Comparison of ENCODE assay signal across 1 cellular context in genomic region chr13:45370922-45371406, GRCh38.
TF ChIP-seq lines count a peak whose summit lies in the region.

No MANE protein-coding gene starts in this region.

TF ChIP-seq in K562, 482 proteins besides CTCF, POLR2A, EP300 and RAD21 (continued from another document):
- TF ChIP-seq VEZF1 (CRISPR knock-in tag; IDR thresholded peaks at IDR 0.05) (peak; percentile 20; the same call in 1 of the 2 replicates), U2AF2 (optimal IDR thresholded peaks at IDR 0.05; ENCODE audit: low read depth, low read length) (no peak), KHSRP (IDR thresholded peaks at IDR 0.05) (no peak), ZNF668 (CRISPR knock-in tag; IDR thresholded peaks at IDR 0.05) (no peak), MCM5 (IDR thresholded peaks at IDR 0.05; ENCODE audit: low read depth) (no peak), ZNF583 (CRISPR knock-in tag; IDR thresholded peaks at IDR 0.05) (no peak), HCFC1 (IDR thresholded peaks at IDR 0.05; ENCODE audit: low read depth, low read length) (no peak), KAT2B (IDR thresholded peaks at IDR 0.05; ENCODE audit: low read depth, low read length) (no peak), ZNF655 (CRISPR knock-in tag; IDR thresholded peaks at IDR 0.05) (no peak), FOS (IDR thresholded peaks at IDR 0.05; ENCODE audit: extremely low read depth, insufficient read length) (no peak), SFPQ (IDR thresholded peaks at IDR 0.05; ENCODE audit: low read depth, low read length) (no peak), ZNF511 (CRISPR knock-in tag; IDR thresholded peaks at IDR 0.05) (no peak), ZNF23 (CRISPR knock-in tag; IDR thresholded peaks at IDR 0.05) (no peak), ZBTB5 (IDR thresholded peaks at IDR 0.05) (no peak), BRF1 (IDR thresholded peaks at IDR 0.05; ENCODE audit: borderline replicate concordance, extremely low read depth, insufficient read length) (no peak), ATF7 (IDR thresholded peaks at IDR 0.05) (no peak), THRA (IDR thresholded peaks at IDR 0.05) (no peak), E4F1 (CRISPR knock-in tag; IDR thresholded peaks at IDR 0.05; ENCODE audit: borderline replicate concordance) (no peak), C11orf30 (IDR thresholded peaks at IDR 0.05; ENCODE audit: low read depth) (0 out of 2 replicates have a peak, but pooled peaks have one; percentile 31), PHF8 (IDR thresholded peaks at IDR 0.05; ENCODE audit: borderline replicate concordance, low read length) (no peak), ZNF316 (IDR thresholded peaks at IDR 0.05) (peak; percentile 64), ZZZ3 (IDR thresholded peaks at IDR 0.05) (no peak), CREB3 (tag; conservative IDR thresholded peaks at IDR 0.05; ENCODE audit: low read depth) (no peak), ARNT (IDR thresholded peaks at IDR 0.05) (no peak), ZFP91 (CRISPR knock-in tag; IDR thresholded peaks at IDR 0.05) (no peak), ZFP30 (CRISPR knock-in tag; IDR thresholded peaks at IDR 0.05; ENCODE audit: borderline replicate concordance) (no peak), RB1 (IDR thresholded peaks at IDR 0.05; ENCODE audit: low read depth) (0 out of 2 replicates have a peak, but pooled peaks have one; percentile 33), E2F1 (CRISPR knock-in tag; IDR thresholded peaks at IDR 0.05) (no peak), ZNF184 (CRISPR knock-in tag; IDR thresholded peaks at IDR 0.05) (no peak), IRF1 (CRISPR knock-in tag; IDR thresholded peaks at IDR 0.05; ENCODE audit: borderline replicate concordance) (no peak), PML (IDR thresholded peaks at IDR 0.05; ENCODE audit: low read length) (no peak), ZBTB43 (CRISPR knock-in tag; IDR thresholded peaks at IDR 0.05) (no peak), BMI1 (IDR thresholded peaks at IDR 0.05; ENCODE audit: low read length) (no peak), POLR2G (IDR thresholded peaks at IDR 0.05; ENCODE audit: low read depth, low read length) (no peak), ZNF274 (IDR thresholded peaks at IDR 0.05; ENCODE audit: borderline replicate concordance, low read depth, low read length) (no peak), E2F4 (CRISPR knock-in tag; IDR thresholded peaks at IDR 0.05; ENCODE audit: low read depth) (no peak), ZBTB7A (IDR thresholded peaks at IDR 0.05; ENCODE audit: borderline replicate concordance, control insufficient read depth, low read depth, low read length) (peak; percentile 73; the same call in 1 of the 2 replicates), RBM17 (IDR thresholded peaks at IDR 0.05; ENCODE audit: borderline replicate concordance, low read depth, low read length) (no peak), PTTG1 (tag; IDR thresholded peaks at IDR 0.05; ENCODE audit: low read depth) (no peak), SUPT5H (IDR thresholded peaks at IDR 0.05) (no peak), SMC3 (conservative IDR thresholded peaks at IDR 0.05; ENCODE audit: insufficient read depth, low read depth, low read length) (peak; percentile 57), STAT5A (IDR thresholded peaks at IDR 0.05; ENCODE audit: borderline replicate concordance, low read length) (no peak)
